9 cellular contexts compared by ENCODE assay signal in the genomic region with DNA sequence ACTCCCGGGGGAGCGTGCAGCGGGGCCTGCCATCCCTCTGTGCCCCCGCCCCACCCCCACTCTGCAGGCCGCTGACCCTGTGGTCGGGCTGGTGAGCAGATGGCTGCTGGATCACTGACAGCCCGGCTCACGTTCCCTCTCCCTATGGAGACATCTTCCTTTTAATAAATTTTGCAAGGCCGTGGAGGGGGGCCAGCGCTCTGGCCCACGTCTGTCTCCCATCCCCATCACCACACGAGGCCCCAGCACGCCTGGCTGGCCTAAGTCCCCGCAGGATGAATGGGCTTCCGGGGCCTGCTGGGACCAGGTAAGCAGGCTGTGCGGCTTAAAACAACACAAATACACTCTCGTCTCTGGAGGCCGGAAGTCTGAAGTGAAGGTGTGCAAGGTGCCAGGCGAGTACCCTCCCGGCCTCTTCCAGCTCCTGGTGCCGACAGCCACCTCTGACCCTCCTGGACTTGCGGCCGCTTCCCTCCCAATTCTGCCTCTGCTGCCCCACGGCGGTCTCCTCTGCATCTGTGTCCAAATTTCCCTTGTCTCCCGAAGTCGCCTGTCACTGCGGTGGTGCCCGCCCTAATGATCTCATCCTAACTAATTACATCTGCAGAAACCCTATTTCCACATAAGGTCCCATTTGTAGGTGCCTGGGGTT. TPM values are rescaled to one million over a fixed set of nuclear protein-coding genes. Genes with fewer than 3 reads are reported as not detected.
DNase-seq lines count a peak whose midpoint lies in the region; ATAC-seq lines count a peak whose summit lies in the region.
"Had no signal": no experiment of that assay in that cellular context is flagged by ENCODE, and none has a peak within 500 bp of the region (broad histone marks: within the 10 kb centered on the region; RNA-seq: fewer than 3 reads in every experiment).

No MANE protein-coding gene starts in this region.

- DNase-seq in SKM-1 treated with dmso at 0.1 percent for 144 hours (lab: John Stamatoyannopoulos, UW; ENCODE audit: unreplicated experiment) (peak; percentile 88), left ventricle myocardium superior (no peak), retina (peak; percentile 79), OCI-M1 (lab: John Stamatoyannopoulos, UW) (no peak), cortex of kidney (lab: John Stamatoyannopoulos, UW) (no peak), NCI-H2081 (lab: John Stamatoyannopoulos, UW) (no peak), glomerular visceral epithelial cell (ENCODE audit: extremely low spot score) (no peak)
- DNase-seq: small intestine had no signal

- H3K4me1 ChIP-seq in ES-I3 (ENCODE audit: insufficient read depth, low read length), result peaks cover 21% of the 10 kb centered on the region; the same call in 1 of the 2 replicates

- no peaks in the 10 kb centered on the region for H3K9me3 ChIP-seq in ES-I3 (ENCODE audit: control insufficient read depth, insufficient read depth, low read length)

- intact Hi-C loops in left ventricle myocardium superior (cut with micrococcal nuclease), result no loop called here

- peak overlapping the region; percentile 19 for H3K9ac ChIP-seq in ES-I3 (ENCODE audit: low read depth, low read length)

- peak; percentile 35 for ATAC-seq in left ventricle myocardium superior

- no peaks in the 10 kb centered on the region for H3K36me3 ChIP-seq in ES-I3 (ENCODE audit: insufficient read depth, low read length)

RNA-seq across cellular contexts. Expression of gene PTBP1, which starts 8.3 kb away (rescaled TPM):
- total RNA-seq in left ventricle myocardium superior, result 58.1 TPM

RNA-seq across cellular contexts. Expression of gene PLPPR3, which starts 32.8 kb away (rescaled TPM):
- not detected for total RNA-seq in left ventricle myocardium superior

RNA-seq across cellular contexts. Expression of gene MISP, which starts 38.0 kb away (rescaled TPM):
- not detected for total RNA-seq in left ventricle myocardium superior

RNA-seq across cellular contexts. Expression of gene AZU1, which starts 38.7 kb away (rescaled TPM):
- not detected for total RNA-seq in left ventricle myocardium superior

RNA-seq across cellular contexts. Expression of gene PRTN3, which starts 51.9 kb away (rescaled TPM):
- total RNA-seq in left ventricle myocardium superior, result not detected

Comparison
In these comparisons a context has a peak if more than half of its experiments do, and no peak if none do; other contexts are left out.
1. DNase-seq: peak in SKM-1 treated with dmso at 0.1 percent for 144 hours (single experiment) and retina (single experiment); none in left ventricle myocardium superior (single experiment), OCI-M1 (single experiment), cortex of kidney (single experiment), NCI-H2081 (0 of 2) and glomerular visceral epithelial cell (single experiment).